Comparison of ENCODE assay signal across 8 cellular contexts in genomic region chr17:4947411-4948165, GRCh38. TPM values are rescaled to one million over a fixed set of nuclear protein-coding genes. Genes with fewer than 3 reads are reported as not detected.
DNase-seq lines count a peak whose midpoint lies in the region; ATAC-seq and TF ChIP-seq lines count a peak whose summit lies in the region.

No MANE protein-coding gene starts in this region.

- peak overlapping the region; percentile 97 for H3K4me3 Mint-ChIP-seq in activated naive CD8-positive, alpha-beta T cell
- peak overlapping the region; percentile 85 for H3K4me3 Mint-ChIP-seq in progenitor cell of endocrine pancreas (ENCODE audit: low read depth)

- H3K4me2 ChIP-seq in SK-N-SH: peak overlapping the region; percentile 98

- peaks cover 45% of the 10 kb centered on the region for H4K20me1 ChIP-seq in SK-N-SH (ENCODE audit: insufficient read depth)

- peak overlapping the region; percentile 97 to 100 for H3K27ac ChIP-seq in SK-N-SH (ENCODE audit: low read depth in 2 of 2, low read length in 1 of 2)

- TF ChIP-seq CTCF in SK-N-SH (IDR thresholded peaks at IDR 0.05) (no peak), progenitor cell of endocrine pancreas (IDR thresholded peaks at IDR 0.05; ENCODE audit: unreplicated experiment) (no peak)

- peaks cover 33 to 39% of the 10 kb centered on the region in 2 experiments for H3K36me3 ChIP-seq in SK-N-SH (replicated peaks in 1 of 2; ENCODE audit: control insufficient read depth in 1 of 2, insufficient read depth in 2 of 2, low read length in 1 of 2)

- TF ChIP-seq RAD21 in SK-N-SH (IDR thresholded peaks at IDR 0.05; ENCODE audit: low read length): no peak

- H3K9me2 ChIP-seq in SK-N-SH: no peaks in the 10 kb centered on the region

- H3K27me3 ChIP-seq in SK-N-SH (ENCODE audit: insufficient read depth): no peaks in the 10 kb centered on the region

- POLR2A ChIA-PET in SK-N-SH (lab: Yijun Ruan, JAX): interaction anchor here (0.7 to 4.3 kb wide), 2 partner anchors 20 to 39 kb away, joined by 4 to 32 read pairs; partner anchors contain the start of gene SPAG7

- H3K79me2 ChIP-seq in SK-N-SH (ENCODE audit: insufficient read depth): peaks cover 82% of the 10 kb centered on the region

- intact Hi-C loops in head of caudate nucleus (cut with DNase I): loop anchor here (2.0 kb wide), 1 partner anchor 19 kb away; the partner anchor contains the start of gene SPAG7

- H3K27ac Mint-ChIP-seq in activated naive CD8-positive, alpha-beta T cell: peak overlapping the region; percentile 96
- H3K27ac Mint-ChIP-seq in progenitor cell of endocrine pancreas: peak overlapping the region; percentile 96

- 2% methylated on average over 13 of the region's 56 CpGs for WGBS in SK-N-SH (ENCODE audit: low lambda C conversion rate)

- DNase-seq in Daoy (ENCODE audit: low read depth) (peak; percentile 72), SK-N-SH (peak; percentile 81), head of caudate nucleus (peak in 36 of 42 donors; percentile 19 to 81 (median 56)), progenitor cell of endocrine pancreas (ENCODE audit: low spot score, unreplicated experiment) (peak; percentile 36), NCI-H2107 treated with DMSO at 0.1 percent for 48 hours (lab: John Stamatoyannopoulos, UW; ENCODE audit: unreplicated experiment) (no peak), HuH-7.5 (ENCODE audit: low spot score) (no peak)

- no peaks in the 10 kb centered on the region for H3K27me3 Mint-ChIP-seq in activated naive CD8-positive, alpha-beta T cell
- no peaks in the 10 kb centered on the region for H3K27me3 Mint-ChIP-seq in progenitor cell of endocrine pancreas

- peaks cover 18% of the 10 kb centered on the region for H3K36me3 Mint-ChIP-seq in activated naive CD8-positive, alpha-beta T cell
- H3K36me3 Mint-ChIP-seq in progenitor cell of endocrine pancreas (ENCODE audit: insufficient read depth): peaks cover 7% of the 10 kb centered on the region

- H3F3A ChIP-seq in SK-N-SH (replicated peaks; ENCODE audit: insufficient read depth): peaks cover 63% of the 10 kb centered on the region

- no peaks in the 10 kb centered on the region for H3K9me3 ChIP-seq in SK-N-SH

- TF ChIP-seq EP300 in SK-N-SH (IDR thresholded peaks at IDR 0.05; ENCODE audit: borderline replicate concordance in 1 of 2, low read depth in 1 of 2, low read length in 1 of 2): no peak

- peak; percentile 21 for ATAC-seq in HG03045 (IDR thresholded peaks at IDR 0.05; ENCODE audit: unreplicated experiment)

- CTCF ChIA-PET in SK-N-SH (lab: Yijun Ruan, JAX): interaction anchor here (0.7 to 1.5 kb wide), 5 partner anchors 13 to 59 kb away, joined by 3 to 4 read pairs (median 3); no protein-coding TSS in a partner anchor

- H3K4me1 ChIP-seq in SK-N-SH (ENCODE audit: control insufficient read depth in 1 of 2, insufficient read depth in 2 of 2, low read depth in 1 of 2, low read length in 1 of 2): peaks cover 23 to 44% of the 10 kb centered on the region in 2 experiments

- H3K4me1 Mint-ChIP-seq in activated naive CD8-positive, alpha-beta T cell (ENCODE audit: low read depth): peaks cover 41% of the 10 kb centered on the region
- H3K4me1 Mint-ChIP-seq in progenitor cell of endocrine pancreas (ENCODE audit: low read depth): peaks cover 34% of the 10 kb centered on the region

- H3K9me3 Mint-ChIP-seq in activated naive CD8-positive, alpha-beta T cell (ENCODE audit: low read depth): no peaks in the 10 kb centered on the region
- H3K9me3 Mint-ChIP-seq in progenitor cell of endocrine pancreas (ENCODE audit: low read depth): no peaks in the 10 kb centered on the region

- peak overlapping the region; percentile 79 to 99 for H3K4me3 ChIP-seq in SK-N-SH (ENCODE audit: low read depth in 2 of 2, low read length in 1 of 2)

- H3K9ac ChIP-seq in SK-N-SH: peak overlapping the region; percentile 99

- H2AFZ ChIP-seq in SK-N-SH (ENCODE audit: low read depth): no peak overlapping the region

TF ChIP-seq in SK-N-SH, 30 proteins besides CTCF, POLR2A, EP300 and RAD21 (continues in another document):
- TF ChIP-seq NRF1 (IDR thresholded peaks at IDR 0.05; ENCODE audit: low read depth, low read length) (no peak), MEF2A (IDR thresholded peaks at IDR 0.05; ENCODE audit: borderline replicate concordance, low read depth) (no peak), NFIC (IDR thresholded peaks at IDR 0.05; ENCODE audit: borderline replicate concordance) (no peak), TAF1 (IDR thresholded peaks at IDR 0.05; ENCODE audit: borderline replicate concordance, low read depth, low read length) (peak; percentile 34), USF2 (IDR thresholded peaks at IDR 0.05; ENCODE audit: borderline replicate concordance, low read depth, low read length) (no peak), YY1 (IDR thresholded peaks at IDR 0.05; ENCODE audit: low read depth) (no peak), SIN3A (IDR thresholded peaks at IDR 0.05; ENCODE audit: borderline replicate concordance, low read depth, low read length) (peak; percentile 71; the same call in 1 of the 2 replicates), REST (IDR thresholded peaks at IDR 0.05; ENCODE audit: low read depth, low read length) (no peak), TCF12 (IDR thresholded peaks at IDR 0.05) (no peak), FOXM1 (IDR thresholded peaks at IDR 0.05; ENCODE audit: low read depth) (no peak), GATA2 (CRISPR knock-in tag; IDR thresholded peaks at IDR 0.05) (no peak), FOXJ3 (CRISPR knock-in tag; IDR thresholded peaks at IDR 0.05) (no peak)

RNA-seq across cellular contexts. Expression of gene PFN1, which starts 0.7 kb away (rescaled TPM):
- 1,218 and 1,358 TPM in 2 replicates for total RNA-seq in Daoy (2014; rRNA removed; shearing (Covaris generic))
- polyA plus RNA-seq in SK-N-SH (2012; rRNA removed): 1,627 and 2,484 TPM in 2 replicates
- 1,556 and 1,614 TPM in 2 replicates for polyA plus RNA-seq in SK-N-SH (2012; cell fraction: cytosol; rRNA removed)
- polyA plus RNA-seq in SK-N-SH (2012; cell fraction: nucleus; rRNA removed): 620 and 931 TPM in 2 replicates
- 372 and 404 TPM in 2 replicates for total RNA-seq in progenitor cell of endocrine pancreas

RNA-seq across cellular contexts. Expression of gene ENO3, which starts 3.3 kb away (rescaled TPM):
- total RNA-seq in Daoy (2014; rRNA removed; shearing (Covaris generic)): 1.8 and 5.2 TPM in 2 replicates
- 29.2 and 32.5 TPM in 2 replicates for polyA plus RNA-seq in SK-N-SH (2012; rRNA removed)
- 9.0 and 10.7 TPM in 2 replicates for polyA plus RNA-seq in SK-N-SH (2012; cell fraction: cytosol; rRNA removed)
- polyA plus RNA-seq in SK-N-SH (2012; cell fraction: nucleus; rRNA removed): 214 and 261 TPM in 2 replicates
- total RNA-seq in progenitor cell of endocrine pancreas: 23.4 and 25.8 TPM in 2 replicates

RNA-seq across cellular contexts. Expression of gene RNF167, which starts 7.5 kb away (rescaled TPM):
- total RNA-seq in Daoy (2014; rRNA removed; shearing (Covaris generic)): 31.8 and 39.1 TPM in 2 replicates
- 96.5 and 115 TPM in 2 replicates for polyA plus RNA-seq in SK-N-SH (2012; rRNA removed)
- 60.0 and 80.4 TPM in 2 replicates for polyA plus RNA-seq in SK-N-SH (2012; cell fraction: cytosol; rRNA removed)
- 108 and 121 TPM in 2 replicates for polyA plus RNA-seq in SK-N-SH (2012; cell fraction: nucleus; rRNA removed)
- 97.4 and 106 TPM in 2 replicates for total RNA-seq in progenitor cell of endocrine pancreas

RNA-seq across cellular contexts. Expression of gene SLC25A11, which starts 7.7 kb away (rescaled TPM):
- total RNA-seq in Daoy (2014; rRNA removed; shearing (Covaris generic)): 82.4 and 112 TPM in 2 replicates
- polyA plus RNA-seq in SK-N-SH (2012; rRNA removed): 58.5 and 82.8 TPM in 2 replicates
- polyA plus RNA-seq in SK-N-SH (2012; cell fraction: cytosol; rRNA removed): 32.7 and 50.3 TPM in 2 replicates
- polyA plus RNA-seq in SK-N-SH (2012; cell fraction: nucleus; rRNA removed): 45.5 and 51.0 TPM in 2 replicates
- 46.8 and 47.4 TPM in 2 replicates for total RNA-seq in progenitor cell of endocrine pancreas

RNA-seq across cellular contexts. Expression of gene GP1BA, which starts 15.5 kb away (rescaled TPM):
- total RNA-seq in Daoy (2014; rRNA removed; shearing (Covaris generic)): 0.23 TPM in 1 of 2 replicates, not detected in the other
- polyA plus RNA-seq in SK-N-SH (2012; rRNA removed): not detected in 2 replicates
- not detected in 2 replicates for polyA plus RNA-seq in SK-N-SH (2012; cell fraction: cytosol; rRNA removed)
- polyA plus RNA-seq in SK-N-SH (2012; cell fraction: nucleus; rRNA removed): not detected in 2 replicates
- total RNA-seq in progenitor cell of endocrine pancreas: not detected in 2 replicates

Comparison
In these comparisons a context has a peak if more than half of its experiments do, and no peak if none do; other contexts are left out.
1. DNase-seq: peak in Daoy (single experiment), SK-N-SH (single experiment), head of caudate nucleus (36 of 42) and progenitor cell of endocrine pancreas (single experiment); none in NCI-H2107 treated with DMSO at 0.1 percent for 48 hours (single experiment) and HuH-7.5 (single experiment).